In genomic region chr20:50053790-50054547, GRCh38 we compare ENCODE assay signal across 24 cellular contexts. TPM values are rescaled to one million over a fixed set of nuclear protein-coding genes. Genes with fewer than 3 reads are reported as not detected.
DNase-seq lines count a peak whose midpoint lies in the region; ATAC-seq lines count a peak whose summit lies in the region.
"Had no signal": no experiment of that assay in that cellular context is flagged by ENCODE, and none has a peak within 500 bp of the region (broad histone marks: within the 10 kb centered on the region; RNA-seq: fewer than 3 reads in every experiment).

No MANE protein-coding gene starts in this region.

- H3K9me3 ChIP-seq in SJCRH30 (replicated peaks): no peaks in the 10 kb centered on the region
- H3K9me3 ChIP-seq: SK-N-SH, stomach, uterus had no signal

- intact Hi-C loops in left colon (cut with DNase I, micrococcal nuclease): no loop called here

- ATAC-seq in left colon (peak; percentile 70), HG03442 (IDR thresholded peaks at IDR 0.05; ENCODE audit: unreplicated experiment) (no peak)
- ATAC-seq: activated CD4-positive, CD25-positive, alpha-beta regulatory T cell treated with anti-CD3 and anti-CD28 coated beads, Interleukin-2, amount 50 U/mL, for 24 hours; activated naive CD4-positive, alpha-beta T cell treated with anti-CD3 and anti-CD28 coated beads, Interleukin-2, amount 50 U/mL, for 72 hours; activated T-cell treated with anti-CD3 and anti-CD28 coated beads, Interleukin-2, amount 50 U/mL, for 72 hours; GM12878; naive thymus-derived CD8-positive, alpha-beta T cell had no signal

- DNase-seq in NCI-H2196 (lab: John Stamatoyannopoulos, UW; ENCODE audit: unreplicated experiment) (peak; percentile 19), NCI-H2196 treated with DMSO at 0.1 percent for 48 hours (lab: John Stamatoyannopoulos, UW; ENCODE audit: unreplicated experiment) (no peak), SJCRH30 (no peak), left colon (peak in 1 of 2 donors; percentile 46), substantia nigra (lab: John Stamatoyannopoulos, UW) (no peak), middle frontal gyrus (ENCODE audit: extremely low spot score, low spot score) (no peak), NAMALWA (ENCODE audit: low spot score) (no peak)
- DNase-seq: activated CD8-positive, alpha-beta memory T cell treated with anti-CD3 and anti-CD28 coated beads for 24 hours; activated T-cell treated with anti-CD3 and anti-CD28 coated beads, Interleukin-2, amount 50 U/mL, for 72 hours; DMS153; MV-4-11; naive thymus-derived CD8-positive, alpha-beta T cell; NCI-H187 treated with DMSO at 0.1 percent for 48 hours; NCI-H526 treated with DMSO at 0.1 percent for 48 hours; stimulated activated CD4-positive, alpha-beta T cell treated with anti-CD3 and anti-CD28 coated beads, Interleukin-2, amount 100 ng/mL, for 48 hours; uterus had no signal

- no peaks in the 10 kb centered on the region for H3K36me3 ChIP-seq in SJCRH30
- H3K36me3 ChIP-seq: stomach, uterus had no signal

- H3K4me1 ChIP-seq in SJCRH30: peaks cover 24% of the 10 kb centered on the region; the same call in 1 of the 2 replicates
- H3K4me1 ChIP-seq: uterus had no signal

- no peaks in the 10 kb centered on the region for H3K27me3 ChIP-seq in SJCRH30
- H3K27me3 ChIP-seq: uterus had no signal

- no peak overlapping the region for H3K4me3 ChIP-seq in SJCRH30
- H3K4me3 ChIP-seq: GM12878, stomach, uterus had no signal

- peak overlapping the region; percentile 52; the same call in 1 of the 2 replicates for H3K27ac ChIP-seq in SJCRH30
- peak overlapping the region; percentile 68 for H3K27ac ChIP-seq in substantia nigra (ENCODE audit: low read depth, low read length, poor library complexity, severe bottlenecking)
- H3K27ac ChIP-seq: C4-2B, KMS-11, uterus had no signal

RNA-seq across cellular contexts. Expression of gene UBE2V1, which starts 59.0 kb away (rescaled TPM):
- 216 and 249 TPM in 2 replicates for total RNA-seq in SJCRH30 (2014; rRNA removed; shearing (Covaris generic))
- total RNA-seq in left colon: 100 to 1,000 TPM in 1 of 2 donors, 10 to 100 TPM in 1; 70.8 to 106 TPM
